ENCODE assay signal across 1 cellular context in the genomic region with DNA sequence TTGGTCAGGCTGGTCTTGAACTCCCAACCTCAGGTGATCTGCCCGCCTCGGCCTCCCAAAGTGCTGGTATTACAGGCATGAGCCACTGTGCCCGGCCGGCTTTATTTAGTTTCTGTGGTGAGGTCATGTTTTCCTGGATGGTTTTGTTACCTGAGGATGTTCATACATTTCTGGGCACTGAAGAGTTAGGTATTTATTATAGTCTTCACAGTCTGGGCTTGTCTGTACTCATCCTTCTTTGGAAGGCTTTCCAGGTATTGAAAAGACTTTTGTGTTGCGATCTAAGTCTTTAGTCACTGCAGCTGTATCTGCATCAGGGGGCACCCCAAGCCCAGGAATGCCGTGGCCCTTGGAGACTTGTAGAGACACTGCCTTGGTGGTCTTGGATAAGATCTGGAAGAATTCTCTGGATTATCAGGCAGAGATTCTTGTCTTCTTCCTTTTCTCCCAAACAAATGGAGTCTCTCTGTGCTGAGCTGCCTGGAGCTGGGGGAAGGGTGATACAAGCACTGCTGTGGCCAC.
TF ChIP-seq lines count a peak whose summit lies in the region.

No MANE protein-coding gene starts in this region.

TF ChIP-seq in SK-N-SH treated with all-trans-retinoic acid at 6 μM for 48 hours, 23 proteins besides CTCF, POLR2A, EP300 and RAD21 (continued from another document):
- TF ChIP-seq ESRRG (CRISPR knock-in tag; IDR thresholded peaks at IDR 0.05) (no peak), ZC3H10 (CRISPR knock-in tag; IDR thresholded peaks at IDR 0.05) (no peak), ARNTL (CRISPR knock-in tag; IDR thresholded peaks at IDR 0.05; ENCODE audit: borderline replicate concordance, low read depth) (no peak), ZFP30 (CRISPR knock-in tag; IDR thresholded peaks at IDR 0.05) (no peak)
- TF ChIP-seq, protein P1, sequence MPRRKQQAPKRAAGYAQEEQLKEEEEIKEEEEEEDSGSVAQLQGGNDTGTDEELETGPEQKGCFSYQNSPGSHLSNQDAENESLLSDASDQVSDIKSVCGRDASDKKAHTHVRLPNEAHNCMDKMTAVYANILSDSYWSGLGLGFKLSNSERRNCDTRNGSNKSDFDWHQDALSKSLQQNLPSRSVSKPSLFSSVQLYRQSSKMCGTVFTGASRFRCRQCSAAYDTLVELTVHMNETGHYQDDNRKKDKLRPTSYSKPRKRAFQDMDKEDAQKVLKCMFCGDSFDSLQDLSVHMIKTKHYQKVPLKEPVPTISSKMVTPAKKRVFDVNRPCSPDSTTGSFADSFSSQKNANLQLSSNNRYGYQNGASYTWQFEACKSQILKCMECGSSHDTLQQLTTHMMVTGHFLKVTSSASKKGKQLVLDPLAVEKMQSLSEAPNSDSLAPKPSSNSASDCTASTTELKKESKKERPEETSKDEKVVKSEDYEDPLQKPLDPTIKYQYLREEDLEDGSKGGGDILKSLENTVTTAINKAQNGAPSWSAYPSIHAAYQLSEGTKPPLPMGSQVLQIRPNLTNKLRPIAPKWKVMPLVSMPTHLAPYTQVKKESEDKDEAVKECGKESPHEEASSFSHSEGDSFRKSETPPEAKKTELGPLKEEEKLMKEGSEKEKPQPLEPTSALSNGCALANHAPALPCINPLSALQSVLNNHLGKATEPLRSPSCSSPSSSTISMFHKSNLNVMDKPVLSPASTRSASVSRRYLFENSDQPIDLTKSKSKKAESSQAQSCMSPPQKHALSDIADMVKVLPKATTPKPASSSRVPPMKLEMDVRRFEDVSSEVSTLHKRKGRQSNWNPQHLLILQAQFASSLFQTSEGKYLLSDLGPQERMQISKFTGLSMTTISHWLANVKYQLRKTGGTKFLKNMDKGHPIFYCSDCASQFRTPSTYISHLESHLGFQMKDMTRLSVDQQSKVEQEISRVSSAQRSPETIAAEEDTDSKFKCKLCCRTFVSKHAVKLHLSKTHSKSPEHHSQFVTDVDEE (CRISPR knock-in tag; IDR thresholded peaks at IDR 0.05): no peak
